Comparison of ENCODE assay signal across 26 cellular contexts in the genomic region with DNA sequence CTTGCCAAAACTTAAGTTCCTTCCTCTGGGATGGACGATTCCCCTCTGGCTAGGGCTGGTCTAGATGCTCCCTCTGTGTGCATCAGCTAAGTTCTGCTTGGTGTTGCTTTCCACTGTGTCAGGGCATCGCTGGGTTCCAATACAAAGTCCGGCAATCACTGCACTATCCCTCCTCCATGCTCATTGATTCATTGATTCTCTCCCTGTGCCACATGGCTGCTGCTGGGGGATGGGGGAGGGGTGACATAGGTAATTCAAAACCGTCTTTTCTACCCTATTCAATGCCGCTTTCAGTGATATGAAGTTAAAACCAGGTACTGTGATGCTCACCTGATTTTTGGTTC. TPM values are rescaled to one million over a fixed set of nuclear protein-coding genes. Genes with fewer than 3 reads are reported as not detected.
"Had no signal": no experiment of that assay in that cellular context is flagged by ENCODE, and none has a peak within 500 bp of the region (broad histone marks: within the 10 kb centered on the region; RNA-seq: fewer than 3 reads in every experiment).

No MANE protein-coding gene starts in this region.

- H3K27ac ChIP-seq: ascending aorta, body of pancreas had no signal

- ATAC-seq: activated CD8-positive, alpha-beta T cell treated with anti-CD3 and anti-CD28 coated beads, Interleukin-2, amount 10 ng/mL, durations not matched to agents 7 days and 5 days; activated naive CD4-positive, alpha-beta T cell treated with anti-CD3 and anti-CD28 coated beads, Interleukin-2, amount 50 U/mL, for 72 hours; activated naive CD8-positive, alpha-beta T cell treated with anti-CD3 and anti-CD28 coated beads, Interleukin-2, amount 50 U/mL, for 24 hours; activated T-cell treated with anti-CD3 and anti-CD28 coated beads, Interleukin-2, amount 50 U/mL, for 4 hours; body of pancreas; PC-3 had no signal

- H3K27ac Mint-ChIP-seq: activated CD8-positive, alpha-beta T cell treated with anti-CD3 and anti-CD28 coated beads, Interleukin-2, amount 10 ng/mL, durations not matched to agents 7 days and 5 days; activated naive CD8-positive, alpha-beta T cell treated with anti-CD3 and anti-CD28 coated beads, Interleukin-2, amount 50 U/mL, for 24 hours; T-helper 1 cell treated with Interleukin-12 subunit alpha and Interleukin-12 subunit beta and Interleukin-4 antibody, amounts not matched to agents 30 μg/mL and 1 μg/mL, for 36 hours had no signal

- H3K36me3 Mint-ChIP-seq: activated naive CD4-positive, alpha-beta T cell treated with anti-CD3 and anti-CD28 coated beads, Interleukin-2, amount 50 U/mL, for 72 hours had no signal

- H3K9me3 ChIP-seq: ascending aorta, body of pancreas had no signal

- H3K27me3 Mint-ChIP-seq: activated naive CD8-positive, alpha-beta T cell treated with anti-CD3 and anti-CD28 coated beads, Interleukin-2, amount 50 U/mL, for 24 hours had no signal

- H3K4me3 Mint-ChIP-seq: activated CD8-positive, alpha-beta T cell treated with anti-CD3 and anti-CD28 coated beads, Interleukin-2, amount 10 ng/mL, durations not matched to agents 7 days and 5 days; activated naive CD8-positive, alpha-beta T cell treated with anti-CD3 and anti-CD28 coated beads, Interleukin-2, amount 50 U/mL, for 24 hours; activated T-cell treated with anti-CD3 and anti-CD28 coated beads, Interleukin-2, amount 50 U/mL, for 4 hours; T-helper 1 cell treated with Interleukin-12 subunit alpha and Interleukin-12 subunit beta and Interleukin-4 antibody, amounts not matched to agents 30 μg/mL and 1 μg/mL, for 36 hours had no signal

- H3K4me1 ChIP-seq: ascending aorta, body of pancreas had no signal

- DNase-seq: activated CD4-positive, alpha-beta T cell treated with anti-CD3 and anti-CD28 coated beads for 48 hours; activated CD4-positive, alpha-beta T cell treated with anti-CD3 and anti-CD28 coated beads, Interleukin-2, amount 50 U/mL, for 4 hours; activated CD4-positive, CD25-positive, alpha-beta regulatory T cell treated with anti-CD3 and anti-CD28 coated beads, Interleukin-2, amount 50 U/mL, for 72 hours; activated CD8-positive, alpha-beta T cell treated with anti-CD3 and anti-CD28 coated beads, Interleukin-2, amount 10 ng/mL, durations not matched to agents 7 days and 5 days; activated effector memory CD4-positive, alpha-beta T cell treated with anti-CD3 and anti-CD28 coated beads, Interleukin-2, amount 50 U/mL, for 16 hours; activated naive CD4-positive, alpha-beta T cell treated with Interleukin-2 at 50 U/mL for 16 hours; activated naive CD8-positive, alpha-beta T cell treated with anti-CD3 and anti-CD28 coated beads, Interleukin-2, amount 50 U/mL, for 24 hours; activated T-cell treated with anti-CD3 and anti-CD28 coated beads, Interleukin-2, amount 50 U/mL, for 4 hours; amniotic stem cell; body of pancreas; central memory CD4-positive, alpha-beta T cell; Kasumi-1; NCI-H1105 treated with DMSO at 0.1 percent for 48 hours; NCI-H1436 treated with DMSO at 0.1 percent for 48 hours; NCI-H187 treated with DMSO at 0.1 percent for 48 hours; NCI-H2081 treated with DMSO at 0.1 percent for 48 hours; NCI-H446; NCI-H524; PC-3; SHP77 treated with DMSO at 0.1 percent for 48 hours had no signal

- H3K27me3 ChIP-seq: ascending aorta, body of pancreas had no signal

- H3K36me3 ChIP-seq: ascending aorta had no signal

- H3K4me3 ChIP-seq: ascending aorta, body of pancreas had no signal

- H3K9me3 Mint-ChIP-seq: activated naive CD4-positive, alpha-beta T cell treated with anti-CD3 and anti-CD28 coated beads, Interleukin-2, amount 50 U/mL, for 72 hours; activated naive CD8-positive, alpha-beta T cell treated with anti-CD3 and anti-CD28 coated beads, Interleukin-2, amount 50 U/mL, for 24 hours; activated T-cell treated with anti-CD3 and anti-CD28 coated beads, Interleukin-2, amount 50 U/mL, for 4 hours; T-helper 1 cell treated with Interleukin-12 subunit alpha and Interleukin-12 subunit beta and Interleukin-4 antibody, amounts not matched to agents 30 μg/mL and 1 μg/mL, for 36 hours had no signal

- FAIRE-seq: bronchial epithelial cell, RCC 7860 had no signal

RNA-seq across cellular contexts. Expression of a gene that starts 22.8 kb away (rescaled TPM):
- total RNA-seq: ascending aorta, SK-MEL-5 had no signal
